9 cellular contexts compared by ENCODE assay signal in the genomic region with DNA sequence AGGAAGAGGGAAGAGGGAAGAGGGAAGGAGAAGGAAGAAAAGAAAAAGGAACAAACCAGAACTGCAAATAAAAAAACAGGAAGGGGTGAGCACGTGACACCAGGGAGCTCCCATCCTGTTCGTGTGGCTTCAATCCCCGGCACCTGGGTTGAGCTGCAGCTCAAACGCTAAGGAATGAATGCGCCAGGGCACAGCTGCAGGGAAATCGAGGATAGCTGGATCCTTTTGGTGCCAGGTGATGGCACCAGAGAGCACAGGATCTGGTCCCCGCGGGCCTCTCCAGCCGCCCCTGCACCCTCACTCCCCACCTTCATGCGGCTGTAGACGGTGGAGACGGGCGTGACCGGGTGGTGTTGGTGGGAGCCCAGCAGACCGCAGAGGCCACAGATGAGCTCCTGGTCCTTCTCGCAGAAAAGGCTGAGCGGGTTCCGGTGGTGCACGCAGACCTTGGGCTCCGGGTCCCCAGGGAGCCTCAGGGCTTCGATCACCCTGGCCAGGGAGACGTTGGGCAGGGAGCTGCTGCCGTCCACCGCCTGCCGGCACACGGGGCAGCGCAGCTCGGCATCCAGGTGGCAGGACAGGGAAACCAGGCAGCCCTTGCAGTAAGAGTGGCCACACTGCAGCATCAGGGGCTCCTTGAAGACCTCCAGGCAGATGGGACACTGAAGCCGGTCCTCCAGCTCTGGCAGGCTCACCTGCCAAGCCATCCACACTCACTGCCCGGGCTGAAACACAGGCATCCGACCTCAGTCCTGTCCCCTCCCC. TPM values are rescaled to one million over a fixed set of nuclear protein-coding genes. Genes with fewer than 3 reads are reported as not detected.
DNase-seq lines count a peak whose midpoint lies in the region; TF ChIP-seq lines count a peak whose summit lies in the region.
"Not testable (repeated sequence)": the region's sequence is repeated elsewhere in the genome, so short reads cannot be mapped to it uniquely, and the experiment has no call there.
"Had no signal": no experiment of that assay in that cellular context is flagged by ENCODE, and none has a peak within 500 bp of the region (broad histone marks: within the 10 kb centered on the region; RNA-seq: fewer than 3 reads in every experiment).

No MANE protein-coding gene starts in this region.

- not testable (repeated sequence) for H3K36me3 Mint-ChIP-seq in CD8-positive, alpha-beta memory T cell

- peaks cover 7 to 14% (median 9%) of the 10 kb centered on the region in 3 donors for H3K4me1 Mint-ChIP-seq in CD8-positive, alpha-beta memory T cell

- not testable (repeated sequence) for H3K9ac ChIP-seq in SU-DHL-6 (ENCODE audit: low read length)

- POLR2A ChIA-PET in CD8-positive, alpha-beta memory T cell (lab: Charles Lee), result not testable (repeated sequence)

- not testable (repeated sequence) for H3K4me1 ChIP-seq in CD8-positive, alpha-beta memory T cell (ENCODE audit: insufficient read depth, low read length); HAP-1

- peak overlapping the region in 6 of 7 donors; percentile 58 to 87 (median 68) for H3K4me3 Mint-ChIP-seq in CD8-positive, alpha-beta memory T cell

- H3K4me2 ChIP-seq in SU-DHL-6 (ENCODE audit: low read depth, low read length, poor library complexity, severe bottlenecking), result not testable (repeated sequence)

- not testable (repeated sequence) for H4K20me1 ChIP-seq in SU-DHL-6 (ENCODE audit: low read depth, low read length)

- not testable (repeated sequence) for H3K9me3 ChIP-seq in CD8-positive, alpha-beta memory T cell (ENCODE audit: low read length); HAP-1; SU-DHL-6 (ENCODE audit: insufficient read depth, low read length)

- not testable (repeated sequence) for H3K27me3 ChIP-seq in CD8-positive, alpha-beta memory T cell (ENCODE audit: insufficient read depth, low read length, poor library complexity, severe bottlenecking); HAP-1 (ENCODE audit: low read depth); SU-DHL-6 (ENCODE audit: low read length)

- not testable (repeated sequence) for H3K27ac ChIP-seq in CD8-positive, alpha-beta memory T cell (ENCODE audit: low read depth, low read length); SU-DHL-6 (ENCODE audit: low read depth, low read length)

- peak overlapping the region; percentile 45 for H3K4me3 ChIP-seq in CD8-positive, alpha-beta memory T cell (ENCODE audit: low read length)
- H3K4me3 ChIP-seq in HAP-1; SU-DHL-6 (ENCODE audit: insufficient read depth, low read length, poor library complexity, severe bottlenecking); fibroblast of pulmonary artery (replicated peaks; ENCODE audit: low read depth, low read length): not testable (repeated sequence)

- in situ Hi-C loops in HAP-1 (cut with MboI; ENCODE audit: low sequenced_read_pairs), result not testable (repeated sequence)

- H3K27me3 Mint-ChIP-seq in CD8-positive, alpha-beta memory T cell, result not testable (repeated sequence)

- H3K27ac Mint-ChIP-seq in CD8-positive, alpha-beta memory T cell, result peak overlapping the region in 4 of 8 donors; percentile 23 to 75 (median 48)

- CTCF ChIA-PET in CD8-positive, alpha-beta memory T cell (lab: Charles Lee), result interaction anchor here (0.8 to 1.3 kb wide), 7 partner anchors 9 to 410 kb away, joined by 3 to 8 read pairs (median 6); no protein-coding TSS in a partner anchor

- not testable (repeated sequence) for H3K79me2 ChIP-seq in SU-DHL-6 (ENCODE audit: insufficient read depth, low read length)

- not testable (repeated sequence) for H2AFZ ChIP-seq in SU-DHL-6 (ENCODE audit: low read depth, low read length, severe bottlenecking)

- TF ChIP-seq CTCF in SU-DHL-6 (IDR thresholded peaks at IDR 0.05; ENCODE audit: insufficient read depth, low read length, poor library complexity, severe bottlenecking), result peak; percentile 37
- TF ChIP-seq CTCF in fibroblast of pulmonary artery (IDR thresholded peaks at IDR 0.05; ENCODE audit: low read length, missing control alignments), result peak; percentile 57

- H3K9me2 ChIP-seq in SU-DHL-6 (replicated peaks; ENCODE audit: insufficient read depth, low read length), result not testable (repeated sequence)

- not testable (repeated sequence) for H3K36me3 ChIP-seq in CD8-positive, alpha-beta memory T cell (ENCODE audit: insufficient read depth, low read length); HAP-1 (replicated peaks); SU-DHL-6 (ENCODE audit: low read length)

- H3K9me3 Mint-ChIP-seq in CD8-positive, alpha-beta memory T cell, result not testable (repeated sequence)

- peak; percentile 10 to 61 (median 31) for DNase-seq in CD8-positive, alpha-beta memory T cell
- peak; percentile 66 to 79 for DNase-seq in HAP-1 (ENCODE audit: low spot score in 2 of 2)
- DNase-seq in NCI-H146 treated with DMSO at 0.1 percent for 48 hours (lab: John Stamatoyannopoulos, UW; ENCODE audit: unreplicated experiment), result peak; percentile 23
- DNase-seq in activated naive CD4-positive, alpha-beta T cell (lab: John Stamatoyannopoulos, UW), result peak in 3 of 4 experiments; percentile 4 to 32 (median 28)
- DNase-seq in fibroblast of pulmonary artery (ENCODE audit: low read depth), result peak; percentile 55
- DNase-seq in myocyte (ENCODE audit: low read depth), result peak; percentile 81
- DNase-seq in stimulated activated CD8-positive, alpha-beta memory T cell treated with anti-CD3 and anti-CD28 coated beads, Interleukin-2, amount 100 ng/mL, for 48 hours (ENCODE audit: low read depth in 2 of 2), result peak; percentile 19 to 26

- not testable (repeated sequence) for H3F3A ChIP-seq in SU-DHL-6 (ENCODE audit: insufficient read depth)

RNA-seq across cellular contexts. Expression of a gene that starts 3.6 kb away (rescaled TPM):
- total RNA-seq in CD8-positive, alpha-beta memory T cell, result not detected
- not detected for polyA plus RNA-seq in CD8-positive, alpha-beta memory T cell
- total RNA-seq in myocyte, result not detected in 2 replicates
- not detected for polyA plus RNA-seq in myocyte (2012)

RNA-seq across cellular contexts. Expression of a gene that starts 3.7 kb away (rescaled TPM):
- total RNA-seq in CD8-positive, alpha-beta memory T cell, result not detected
- polyA plus RNA-seq in CD8-positive, alpha-beta memory T cell, result not detected
- total RNA-seq in myocyte, result 0.11 TPM in 1 of 2 replicates, not detected in the other
- polyA plus RNA-seq in myocyte (2012), result not detected
- total RNA-seq: omental fat pad had no signal

RNA-seq across cellular contexts. Expression of a gene that starts 15.6 kb away (rescaled TPM):
- 10 to 100 TPM; 66.6 to 67.7 TPM for total RNA-seq in CD8-positive, alpha-beta memory T cell
- 42.5 TPM for polyA plus RNA-seq in CD8-positive, alpha-beta memory T cell
- total RNA-seq in myocyte, result 36.5 and 46.3 TPM in 2 replicates
- polyA plus RNA-seq in myocyte (2012), result 24.0 TPM

Comparison
In these comparisons a context has a peak if more than half of its experiments do, and no peak if none do; other contexts are left out.
1. DNase-seq: peak in every context shown above with its lines; median percentile 81 in myocyte; 72 in HAP-1; 55 in fibroblast of pulmonary artery; 31 in CD8-positive, alpha-beta memory T cell; 28 in activated naive CD4-positive, alpha-beta T cell; 23 in NCI-H146 treated with DMSO at 0.1 percent for 48 hours; 22 in stimulated activated CD8-positive, alpha-beta memory T cell treated with anti-CD3 and anti-CD28 coated beads, Interleukin-2, amount 100 ng/mL, for 48 hours.